24 cellular contexts compared by ENCODE assay signal in genomic region chr20:32993484-32994050, GRCh38. TPM values are rescaled to one million over a fixed set of nuclear protein-coding genes. Genes with fewer than 3 reads are reported as not detected.
DNase-seq lines count a peak whose midpoint lies in the region; ATAC-seq lines count a peak whose summit lies in the region.
"Had no signal": no experiment of that assay in that cellular context is flagged by ENCODE, and none has a peak within 500 bp of the region (broad histone marks: within the 10 kb centered on the region; RNA-seq: fewer than 3 reads in every experiment).

No MANE protein-coding gene starts in this region.

- WGBS in GM23248 (ENCODE audit: low coverage in 1 of 2, low lambda C conversion rate in 2 of 2, missing lambda C conversion rate in 2 of 2), 2 experiments: 8 to 9% methylated on average over 8 of the region's 8 CpGs

- POLR2A ChIA-PET in activated CD4-positive, alpha-beta T cell treated with anti-CD3 and anti-CD28 coated beads for 36 hours (lab: Charles Lee): no interaction called here
- POLR2A ChIA-PET in naive thymus-derived CD8-positive, alpha-beta T cell (lab: Charles Lee): interaction anchor here (0.6 to 1.0 kb wide), 2 partner anchors 20 to 21 kb away, joined by 3 to 4 read pairs; no protein-coding TSS in a partner anchor

- H3K36me3 ChIP-seq in KOPT-K1 (ENCODE audit: insufficient read depth, low read length) (no peaks in the 10 kb centered on the region), GM23248 (ENCODE audit: low read depth) (no peaks in the 10 kb centered on the region)
- H3K36me3 ChIP-seq: MG63 had no signal

- H3K79me2 ChIP-seq in GM23248 (ENCODE audit: insufficient read depth): no peaks in the 10 kb centered on the region

- no peak overlapping the region for H2AFZ ChIP-seq in GM23248

- H3F3A ChIP-seq in GM23248 (ENCODE audit: insufficient read depth): no peaks in the 10 kb centered on the region

- H3K36me3 Mint-ChIP-seq in activated CD4-positive, alpha-beta T cell treated with anti-CD3 and anti-CD28 coated beads for 36 hours (ENCODE audit: low read depth): peaks cover 5% of the 10 kb centered on the region
- peaks cover 4% of the 10 kb centered on the region for H3K36me3 Mint-ChIP-seq in activated naive CD8-positive, alpha-beta T cell
- H3K36me3 Mint-ChIP-seq in activated naive CD8-positive, alpha-beta T cell treated with anti-CD3 and anti-CD28 coated beads, Interleukin-2, amount 50 U/mL, for 24 hours (ENCODE audit: low read depth): peaks cover 2% of the 10 kb centered on the region
- H3K36me3 Mint-ChIP-seq in naive thymus-derived CD8-positive, alpha-beta T cell: peaks cover 0 to 3% (median 0%) of the 10 kb centered on the region in 3 donors

- in situ Hi-C loops in GM23248 (cut with MboI): no loop called here

- no peak overlapping the region for H3K4me3 Mint-ChIP-seq in activated CD4-positive, alpha-beta T cell treated with anti-CD3 and anti-CD28 coated beads for 36 hours
- no peak overlapping the region for H3K4me3 Mint-ChIP-seq in activated naive CD8-positive, alpha-beta T cell
- H3K4me3 Mint-ChIP-seq in activated naive CD8-positive, alpha-beta T cell treated with anti-CD3 and anti-CD28 coated beads, Interleukin-2, amount 50 U/mL, for 24 hours: no peak overlapping the region
- peak overlapping the region in 6 of 10 donors; percentile 3 to 49 (median 18) for H3K4me3 Mint-ChIP-seq in naive thymus-derived CD8-positive, alpha-beta T cell
- H3K4me3 Mint-ChIP-seq: IgD-negative memory B cell had no signal

- intact Hi-C loops in activated CD4-positive, alpha-beta T cell treated with anti-CD3 and anti-CD28 coated beads for 36 hours (cut with DNase I, micrococcal nuclease): no loop called here

- H3K9me3 Mint-ChIP-seq in activated CD4-positive, alpha-beta T cell treated with anti-CD3 and anti-CD28 coated beads for 36 hours (ENCODE audit: low read depth): peaks cover 8% of the 10 kb centered on the region
- H3K9me3 Mint-ChIP-seq in activated naive CD8-positive, alpha-beta T cell (ENCODE audit: low read depth): peaks cover 7% of the 10 kb centered on the region
- peaks cover 7% of the 10 kb centered on the region for H3K9me3 Mint-ChIP-seq in activated naive CD8-positive, alpha-beta T cell treated with anti-CD3 and anti-CD28 coated beads, Interleukin-2, amount 50 U/mL, for 24 hours
- H3K9me3 Mint-ChIP-seq in naive thymus-derived CD8-positive, alpha-beta T cell: peaks cover 0 to 10% (median 0%) of the 10 kb centered on the region in 9 donors

- peak; percentile 48 for ATAC-seq in activated CD4-positive, alpha-beta T cell treated with anti-CD3 and anti-CD28 coated beads for 36 hours
- no peak for ATAC-seq in activated naive CD8-positive, alpha-beta T cell treated with anti-CD3 and anti-CD28 coated beads, Interleukin-2, amount 50 U/mL, for 24 hours
- peak; percentile 89 to 90 for ATAC-seq in naive thymus-derived CD8-positive, alpha-beta T cell

- H3K27me3 Mint-ChIP-seq in activated CD4-positive, alpha-beta T cell treated with anti-CD3 and anti-CD28 coated beads for 36 hours: no peaks in the 10 kb centered on the region
- H3K27me3 Mint-ChIP-seq in activated naive CD8-positive, alpha-beta T cell: no peaks in the 10 kb centered on the region
- H3K27me3 Mint-ChIP-seq in activated naive CD8-positive, alpha-beta T cell treated with anti-CD3 and anti-CD28 coated beads, Interleukin-2, amount 50 U/mL, for 24 hours: no peaks in the 10 kb centered on the region
- H3K27me3 Mint-ChIP-seq in naive thymus-derived CD8-positive, alpha-beta T cell: no peaks in the 10 kb centered on the region

- H3K9ac ChIP-seq in GM23248: no peak overlapping the region

- no peak overlapping the region for H3K4me3 ChIP-seq in GM23248
- H3K4me3 ChIP-seq: MG63 had no signal

- H3K4me1 Mint-ChIP-seq in activated CD4-positive, alpha-beta T cell treated with anti-CD3 and anti-CD28 coated beads for 36 hours: peaks cover 43% of the 10 kb centered on the region
- peaks cover 50% of the 10 kb centered on the region for H3K4me1 Mint-ChIP-seq in activated naive CD8-positive, alpha-beta T cell (ENCODE audit: low read depth)
- peaks cover 34% of the 10 kb centered on the region for H3K4me1 Mint-ChIP-seq in activated naive CD8-positive, alpha-beta T cell treated with anti-CD3 and anti-CD28 coated beads, Interleukin-2, amount 50 U/mL, for 24 hours
- peaks cover 18 to 64% (median 50%) of the 10 kb centered on the region in 4 donors for H3K4me1 Mint-ChIP-seq in naive thymus-derived CD8-positive, alpha-beta T cell

- no peaks in the 10 kb centered on the region for H3K4me1 ChIP-seq in GM23248 (ENCODE audit: insufficient read depth)
- H3K4me1 ChIP-seq: Caco-2 had no signal

- CTCF ChIA-PET in activated CD4-positive, alpha-beta T cell treated with anti-CD3 and anti-CD28 coated beads for 36 hours (lab: Charles Lee): interaction anchor here (1.1 to 2.6 kb wide), 3 partner anchors 12 to 48 kb away, joined by 4 to 8 read pairs (median 4); no protein-coding TSS in a partner anchor

- H3K27ac ChIP-seq in KOPT-K1 (ENCODE audit: low read depth, low read length, poor library complexity, severe bottlenecking) (peak overlapping the region; percentile 74), GM23248 (no peak overlapping the region)
- H3K27ac ChIP-seq: 22Rv1 had no signal

- no peaks in the 10 kb centered on the region for H3K9me2 ChIP-seq in GM23248 (ENCODE audit: insufficient read depth)

- no peak overlapping the region for H3K4me2 ChIP-seq in GM23248 (ENCODE audit: unreplicated experiment)

- H3K27ac Mint-ChIP-seq in activated CD4-positive, alpha-beta T cell treated with anti-CD3 and anti-CD28 coated beads for 36 hours: peak overlapping the region; percentile 33
- H3K27ac Mint-ChIP-seq in activated naive CD8-positive, alpha-beta T cell: peak overlapping the region; percentile 59
- H3K27ac Mint-ChIP-seq in activated naive CD8-positive, alpha-beta T cell treated with anti-CD3 and anti-CD28 coated beads, Interleukin-2, amount 50 U/mL, for 24 hours: no peak overlapping the region
- H3K27ac Mint-ChIP-seq in naive thymus-derived CD8-positive, alpha-beta T cell: peak overlapping the region; percentile 37 to 91 (median 79)

- no peaks in the 10 kb centered on the region for H4K20me1 ChIP-seq in GM23248 (ENCODE audit: insufficient read depth)

- H3K9me3 ChIP-seq in KOPT-K1 (ENCODE audit: insufficient read depth, low read length, poor library complexity, severe bottlenecking) (peaks cover 21% of the 10 kb centered on the region), GM23248 (ENCODE audit: low read depth) (no peaks in the 10 kb centered on the region)
- H3K9me3 ChIP-seq: MG63 had no signal

- DNase-seq in activated CD4-positive, alpha-beta T cell treated with anti-CD3 and anti-CD28 coated beads for 36 hours: peak; percentile 25
- no peak for DNase-seq in activated CD4-positive, alpha-beta T cell treated with anti-CD3 and anti-CD28 coated beads, Interleukin-2, amount 50 U/mL, for 48 hours
- DNase-seq in activated naive CD8-positive, alpha-beta T cell treated with anti-CD3 and anti-CD28 coated beads, Interleukin-2, amount 50 U/mL, for 24 hours: no peak
- peak in 4 of 10 donors; percentile 14 to 64 (median 44) for DNase-seq in naive thymus-derived CD8-positive, alpha-beta T cell
- DNase-seq in nucleus accumbens (lab: John Stamatoyannopoulos, UW) (no peak), GM23248 (no peak)
- DNase-seq: AML-193, Caco-2, DMS153, GDM1, HCEC 1CT, Kasumi-1, MG63, NCI-H1092, NCI-H1436 treated with DMSO at 0.1 percent for 48 hours, NCI-H2029, NCI-H345, NCI-H524 treated with DMSO at 0.1 percent for 48 hours had no signal

- H3K27me3 ChIP-seq in GM23248 (replicated peaks; ENCODE audit: insufficient read depth): peaks cover 35% of the 10 kb centered on the region
- H3K27me3 ChIP-seq: MG63 had no signal

RNA-seq across cellular contexts. Expression of gene SUN5, which starts 10.7 kb away (rescaled TPM):
- not detected for total RNA-seq in activated CD4-positive, alpha-beta T cell treated with anti-CD3 and anti-CD28 coated beads for 36 hours
- total RNA-seq in naive thymus-derived CD8-positive, alpha-beta T cell: not detected
- not detected for polyA plus RNA-seq in naive thymus-derived CD8-positive, alpha-beta T cell
- not detected in 2 replicates for total RNA-seq in GM23248 (2014; rRNA removed; shearing (Covaris generic))
- polyA plus RNA-seq in GM23248 (2016; fragmentation: Nextera tagmentation; extraction: Ambion mirVana): not detected in 2 replicates
- total RNA-seq: Caco-2, Daoy, RPMI7951 had no signal
- polyA plus RNA-seq: IgD-negative memory B cell had no signal

RNA-seq across cellular contexts. Expression of gene BPIFB2, which starts 13.9 kb away (rescaled TPM):
- not detected for total RNA-seq in activated CD4-positive, alpha-beta T cell treated with anti-CD3 and anti-CD28 coated beads for 36 hours
- not detected for total RNA-seq in naive thymus-derived CD8-positive, alpha-beta T cell
- polyA plus RNA-seq in naive thymus-derived CD8-positive, alpha-beta T cell: not detected
- total RNA-seq in GM23248 (2014; rRNA removed; shearing (Covaris generic)): not detected in 2 replicates
- not detected in 2 replicates for polyA plus RNA-seq in GM23248 (2016; fragmentation: Nextera tagmentation; extraction: Ambion mirVana)
- total RNA-seq: Caco-2, Daoy, RPMI7951 had no signal
- polyA plus RNA-seq: IgD-negative memory B cell had no signal

RNA-seq across cellular contexts. Expression of gene BPIFB6, which starts 37.9 kb away (rescaled TPM):
- total RNA-seq in activated CD4-positive, alpha-beta T cell treated with anti-CD3 and anti-CD28 coated beads for 36 hours: not detected
- total RNA-seq in naive thymus-derived CD8-positive, alpha-beta T cell: not detected
- not detected for polyA plus RNA-seq in naive thymus-derived CD8-positive, alpha-beta T cell
- total RNA-seq in GM23248 (2014; rRNA removed; shearing (Covaris generic)): not detected in 2 replicates
- polyA plus RNA-seq in GM23248 (2016; fragmentation: Nextera tagmentation; extraction: Ambion mirVana): not detected in 2 replicates
- total RNA-seq: Caco-2, Daoy, RPMI7951 had no signal
- polyA plus RNA-seq: IgD-negative memory B cell had no signal

Comparison
In these comparisons a context has a peak if more than half of its experiments do, and no peak if none do; other contexts are left out.
1. H3K4me3 Mint-ChIP-seq: peak in naive thymus-derived CD8-positive, alpha-beta T cell (6 of 10); none in activated CD4-positive, alpha-beta T cell treated with anti-CD3 and anti-CD28 coated beads for 36 hours (single experiment), activated naive CD8-positive, alpha-beta T cell (single experiment) and activated naive CD8-positive, alpha-beta T cell treated with anti-CD3 and anti-CD28 coated beads, Interleukin-2, amount 50 U/mL, for 24 hours (single experiment).